In the genomic region with DNA sequence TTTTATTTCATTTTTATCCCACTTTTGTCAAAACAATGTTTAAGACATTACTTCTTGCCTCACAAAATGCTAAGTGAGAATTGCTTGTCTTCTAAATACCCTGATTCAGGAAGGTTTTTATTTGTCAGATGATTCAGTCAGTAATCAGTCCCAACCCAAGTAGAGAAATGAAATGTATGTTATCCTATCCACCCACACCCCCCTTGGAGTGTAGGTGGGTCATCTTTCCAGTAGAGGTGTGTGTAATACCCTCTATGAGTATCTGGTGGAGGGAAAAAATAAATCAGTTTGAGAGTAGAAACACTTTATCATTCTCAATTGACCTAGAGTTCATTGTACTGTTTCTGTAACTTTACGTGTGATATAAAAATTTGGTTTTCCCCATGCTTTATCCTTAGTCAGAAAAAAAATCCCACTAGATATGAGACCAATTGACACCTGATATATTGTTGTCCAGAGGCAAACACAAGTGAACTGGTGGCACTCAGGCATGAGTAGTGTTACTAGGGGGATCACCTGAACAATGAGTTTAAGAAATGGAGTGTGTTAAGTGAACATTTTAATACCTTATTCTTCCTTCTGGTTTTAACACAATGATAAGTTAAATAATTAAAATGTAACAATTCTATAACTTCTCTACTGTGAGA, we compare ENCODE assay signal across 18 cellular contexts.
DNase-seq lines count a peak whose midpoint lies in the region; ATAC-seq and TF ChIP-seq lines count a peak whose summit lies in the region.
"Had no signal": no experiment of that assay in that cellular context is flagged by ENCODE, and none has a peak within 500 bp of the region (broad histone marks: within the 10 kb centered on the region; RNA-seq: fewer than 3 reads in every experiment).

No MANE protein-coding gene starts in this region.

- TF ChIP-seq POLR2A in testis (IDR thresholded peaks at IDR 0.05): no peak

- whole genome bisulfite sequencing in testis, 2 donors: 62 to 78% methylated on average over 1 of the region's 1 CpG

- H3K4me3 ChIP-seq in Panc1 (ENCODE audit: low read depth in 2 of 2, low read length in 2 of 2) (no peak overlapping the region), epithelial cell of esophagus (ENCODE audit: low read length) (no peak overlapping the region), testis (no peak overlapping the region)
- H3K4me3 ChIP-seq: colonic mucosa, stomach, uterus had no signal

- H3K27me3 ChIP-seq in Panc1 (ENCODE audit: control insufficient read depth, insufficient read depth, low read length) (no peaks in the 10 kb centered on the region), testis (no peaks in the 10 kb centered on the region)
- H3K27me3 ChIP-seq: colonic mucosa, stomach, uterus had no signal

- BruUV-seq in Panc1 (replicated peaks; lab: Mats Ljungman, UMichigan): no TSS peak

- ATAC-seq in Panc1: no peak
- ATAC-seq: Right ventricle myocardium inferior had no signal

- no peak for TF ChIP-seq CTCF in Panc1 (IDR thresholded peaks at IDR 0.05)
- no peak for TF ChIP-seq CTCF in epithelial cell of esophagus (IDR thresholded peaks at IDR 0.05; ENCODE audit: insufficient read depth, low read depth, low read length, missing control alignments)
- TF ChIP-seq CTCF in testis (IDR thresholded peaks at IDR 0.05): no peak

- H3K4me1 ChIP-seq in Panc1 (ENCODE audit: control insufficient read depth, insufficient read depth, low read length) (peaks cover 19% of the 10 kb centered on the region), testis (no peaks in the 10 kb centered on the region)
- H3K4me1 ChIP-seq: colonic mucosa, uterus had no signal

- CTCF ChIA-PET in Panc1 (lab: Charles Lee): interaction anchor here (1.0 kb wide), 1 partner anchor 264 kb away, joined by 3 read pairs; no protein-coding TSS in a partner anchor

- peak; percentile 49 to 72 for DNase-seq in activated CD4-positive, alpha-beta T cell treated with anti-CD3 and anti-CD28 coated beads, Interleukin-2, amount 50 U/mL, for 48 hours
- no peak for DNase-seq in activated CD4-positive, alpha-beta T cell treated with anti-CD3 and anti-CD28 coated beads, Interleukin-2, amount 50 U/mL, for 4 hours
- DNase-seq in Panc1 (ENCODE audit: low read depth, low spot score) (no peak), epithelial cell of esophagus (ENCODE audit: low read depth) (peak; percentile 25), islet precursor cell (no peak), ureter (ENCODE audit: low spot score) (no peak), testis (no peak)
- DNase-seq in stimulated activated CD4-positive, alpha-beta T cell treated with anti-CD3 and anti-CD28 coated beads, TNF-alpha, amount 100 ng/mL, for 48 hours (ENCODE audit: low read depth in 3 of 3): peak; percentile 22 to 47 (median 40)
- DNase-seq: CD4-positive, CD25-positive, alpha-beta regulatory T cell; colonic mucosa; DMS79 treated with DMSO at 0.1 percent for 48 hours; hypothalamus; NCI-H2029; NCI-H510A; stomach; uterus had no signal

- in situ Hi-C loops in Panc1 (cut with HindIII; ENCODE audit: low pct_unique_long_range_greater_than_20kb, low sequenced_read_pairs): no loop called here

- H3K9me3 ChIP-seq in Panc1 (ENCODE audit: control insufficient read depth, insufficient read depth, low read depth, low read length): no peaks in the 10 kb centered on the region
- no peaks in the 10 kb centered on the region for H3K9me3 ChIP-seq in testis
- H3K9me3 ChIP-seq: colonic mucosa, stomach, uterus had no signal

- H3K27ac ChIP-seq in Panc1 (ENCODE audit: low read length): peak overlapping the region; percentile 68; the same call in 1 of the 2 replicates
- H3K27ac ChIP-seq in testis: no peak overlapping the region
- H3K27ac ChIP-seq: colonic mucosa, HL-60, stomach, uterus had no signal

- POLR2A ChIA-PET in Panc1 (lab: Charles Lee): interaction anchor here (0.7 kb wide), 1 partner anchor 61 kb away, joined by 4 read pairs; no protein-coding TSS in a partner anchor

- intact Hi-C loops in Panc1 (cut with micrococcal nuclease; ENCODE audit: unreplicated experiment) (no loop called here), testis (cut with DNase I; ENCODE audit: low total_unique reads) (no loop called here)

- no peaks in the 10 kb centered on the region for H3K36me3 ChIP-seq in Panc1 (ENCODE audit: control insufficient read depth, insufficient read depth, low read length)
- H3K36me3 ChIP-seq in testis (ENCODE audit: low read depth, missing control alignments): no peaks in the 10 kb centered on the region
- H3K36me3 ChIP-seq: colonic mucosa, stomach, uterus had no signal

Comparison
In these comparisons a context has a peak if more than half of its experiments do, and no peak if none do; other contexts are left out.
1. DNase-seq: peak in activated CD4-positive, alpha-beta T cell treated with anti-CD3 and anti-CD28 coated beads, Interleukin-2, amount 50 U/mL, for 48 hours (2 of 2), epithelial cell of esophagus (single experiment) and stimulated activated CD4-positive, alpha-beta T cell treated with anti-CD3 and anti-CD28 coated beads, TNF-alpha, amount 100 ng/mL, for 48 hours (3 of 3); none in activated CD4-positive, alpha-beta T cell treated with anti-CD3 and anti-CD28 coated beads, Interleukin-2, amount 50 U/mL, for 4 hours (0 of 2), Panc1 (single experiment), islet precursor cell (single experiment), ureter (single experiment) and testis (single experiment).